ENCODE assay signal across 8 cellular contexts in genomic region chr10:63628526-63629362, GRCh38.
DNase-seq lines count a peak whose midpoint lies in the region; ATAC-seq and TF ChIP-seq lines count a peak whose summit lies in the region.

No MANE protein-coding gene starts in this region.

- H2AFZ ChIP-seq in SK-N-SH (ENCODE audit: low read depth), result peak overlapping the region; percentile 80

- POLR2A ChIA-PET in SK-N-SH (lab: Yijun Ruan, JAX), result interaction anchor here (0.7 to 4.9 kb wide), 17 partner anchors 12 to 462 kb away, joined by 3 to 94 read pairs (median 4); partner anchors contain the start of genes JMJD1C and REEP3

- H3K36me3 Mint-ChIP-seq in activated naive CD4-positive, alpha-beta T cell treated with anti-CD3 and anti-CD28 coated beads, Interleukin-2, amount 10 ng/mL, durations not matched to agents 7 days and 5 days, result no peaks in the 10 kb centered on the region

- H3K9me2 ChIP-seq in SK-N-SH, result no peaks in the 10 kb centered on the region

- H3K9ac ChIP-seq in SK-N-SH (peak overlapping the region; percentile 91), endocrine pancreas (ENCODE audit: control insufficient read depth, insufficient read depth, low read length) (no peak overlapping the region)

- H3K4me2 ChIP-seq in SK-N-SH, result peak overlapping the region; percentile 98

- peak; percentile 25 for DNase-seq in activated naive CD4-positive, alpha-beta T cell treated with anti-CD3 and anti-CD28 coated beads, Interleukin-2, amount 10 ng/mL, durations not matched to agents 7 days and 5 days
- no peak for DNase-seq in activated naive CD4-positive, alpha-beta T cell treated with Interleukin-2 at 50 U/mL for 16 hours
- DNase-seq in NCI-H1048 (lab: John Stamatoyannopoulos, UW) (peak; percentile 25), SK-N-SH (peak; percentile 67), medulla oblongata (ENCODE audit: extremely low spot score) (peak; percentile 90), thoracic aorta (ENCODE audit: low spot score) (peak; percentile 18)

- H4K20me1 ChIP-seq in SK-N-SH (ENCODE audit: insufficient read depth), result no peaks in the 10 kb centered on the region

- peaks cover 23 to 27% of the 10 kb centered on the region in 2 experiments for H3K4me1 ChIP-seq in SK-N-SH (ENCODE audit: control insufficient read depth in 1 of 2, insufficient read depth in 2 of 2, low read depth in 1 of 2, low read length in 1 of 2)
- H3K4me1 ChIP-seq in endocrine pancreas (ENCODE audit: control insufficient read depth, insufficient read depth, low read length), result peaks cover 19% of the 10 kb centered on the region
- H3K4me1 ChIP-seq in thoracic aorta (ENCODE audit: control insufficient read depth in 1 of 2, low read depth in 2 of 2), result peaks cover 7 to 25% of the 10 kb centered on the region in 2 donors

- H3K27ac Mint-ChIP-seq in activated naive CD4-positive, alpha-beta T cell treated with anti-CD3 and anti-CD28 coated beads, Interleukin-2, amount 10 ng/mL, durations not matched to agents 7 days and 5 days, result peak overlapping the region; percentile 88

- no peaks in the 10 kb centered on the region for H3K27me3 ChIP-seq in SK-N-SH (ENCODE audit: insufficient read depth)
- H3K27me3 ChIP-seq in endocrine pancreas (ENCODE audit: control insufficient read depth, insufficient read depth, low read length), result no peaks in the 10 kb centered on the region
- H3K27me3 ChIP-seq in thoracic aorta (replicated peaks; ENCODE audit: insufficient read depth), result no peaks in the 10 kb centered on the region

- CTCF ChIA-PET in activated naive CD4-positive, alpha-beta T cell treated with anti-CD3 and anti-CD28 coated beads, Interleukin-2, amount 10 ng/mL, durations not matched to agents 7 days and 5 days (lab: Charles Lee), result interaction anchor here (0.6 to 8.4 kb wide), 26 partner anchors 8 to 495 kb away, joined by 3 to 88 read pairs (median 4); partner anchors contain the start of gene REEP3
- CTCF ChIA-PET in SK-N-SH (lab: Yijun Ruan, JAX), result interaction anchor here (0.6 to 8.6 kb wide), 56 partner anchors 9 to 1191 kb away, joined by 3 to 213 read pairs (median 4); partner anchors contain the start of gene REEP3

- H3F3A ChIP-seq in SK-N-SH (replicated peaks; ENCODE audit: insufficient read depth), result peaks cover 32% of the 10 kb centered on the region

- peak overlapping the region; percentile 64 to 73 for H3K4me3 ChIP-seq in SK-N-SH (ENCODE audit: low read depth in 2 of 2, low read length in 1 of 2)
- peak overlapping the region; percentile 79 for H3K4me3 ChIP-seq in endocrine pancreas (ENCODE audit: control insufficient read depth, insufficient read depth, low read length)
- peak overlapping the region; percentile 90 for H3K4me3 ChIP-seq in thoracic aorta

- H3K4me1 Mint-ChIP-seq in activated naive CD4-positive, alpha-beta T cell treated with anti-CD3 and anti-CD28 coated beads, Interleukin-2, amount 10 ng/mL, durations not matched to agents 7 days and 5 days, result peaks cover 39% of the 10 kb centered on the region

- ATAC-seq in HG02610 (IDR thresholded peaks at IDR 0.05; ENCODE audit: unreplicated experiment), result peak; percentile 27
- no peak for ATAC-seq in thoracic aorta (ENCODE audit: insufficient number of reproducible peaks, low FRiP score, low read depth)

- peak in 1 of 2 experiments; percentile 77; a peak in 2 of 4 replicates for TF ChIP-seq EP300 in SK-N-SH (IDR thresholded peaks at IDR 0.05; ENCODE audit: borderline replicate concordance in 1 of 2, low read depth in 1 of 2, low read length in 1 of 2)

- no peaks in the 10 kb centered on the region for H3K79me2 ChIP-seq in SK-N-SH (ENCODE audit: insufficient read depth)

- WGBS in SK-N-SH (ENCODE audit: low lambda C conversion rate), result 11% methylated on average over 16 of the region's 16 CpGs

- H3K4me3 Mint-ChIP-seq in activated naive CD4-positive, alpha-beta T cell treated with anti-CD3 and anti-CD28 coated beads, Interleukin-2, amount 10 ng/mL, durations not matched to agents 7 days and 5 days, result peak overlapping the region; percentile 87

- H3K27ac ChIP-seq in SK-N-SH (ENCODE audit: low read depth in 2 of 2, low read length in 1 of 2) (peak overlapping the region; percentile 100), thoracic aorta (peak overlapping the region; percentile 89 to 96)

- no peaks in the 10 kb centered on the region for H3K9me3 Mint-ChIP-seq in activated naive CD4-positive, alpha-beta T cell treated with anti-CD3 and anti-CD28 coated beads, Interleukin-2, amount 10 ng/mL, durations not matched to agents 7 days and 5 days

- no peak for TF ChIP-seq CTCF in SK-N-SH (IDR thresholded peaks at IDR 0.05)
- no peak for TF ChIP-seq CTCF in thoracic aorta (IDR thresholded peaks at IDR 0.05)

- no peaks in the 10 kb centered on the region for H3K9me3 ChIP-seq in SK-N-SH
- H3K9me3 ChIP-seq in endocrine pancreas (ENCODE audit: control insufficient read depth, low read length), result no peaks in the 10 kb centered on the region
- no peaks in the 10 kb centered on the region for H3K9me3 ChIP-seq in thoracic aorta

- H3K27me3 Mint-ChIP-seq in activated naive CD4-positive, alpha-beta T cell treated with anti-CD3 and anti-CD28 coated beads, Interleukin-2, amount 10 ng/mL, durations not matched to agents 7 days and 5 days, result peaks cover 21% of the 10 kb centered on the region

- peak; percentile 34 for TF ChIP-seq RAD21 in SK-N-SH (IDR thresholded peaks at IDR 0.05; ENCODE audit: low read length)

- H3K36me3 ChIP-seq in SK-N-SH (replicated peaks in 1 of 2; ENCODE audit: control insufficient read depth in 1 of 2, insufficient read depth in 2 of 2, low read length in 1 of 2), result no peaks in the 10 kb centered on the region
- no peaks in the 10 kb centered on the region for H3K36me3 ChIP-seq in endocrine pancreas (ENCODE audit: control insufficient read depth, insufficient read depth, low read length)
- H3K36me3 ChIP-seq in thoracic aorta, result no peaks in the 10 kb centered on the region

TF ChIP-seq in SK-N-SH, 30 proteins besides CTCF, POLR2A, EP300 and RAD21 (continues in another document):
- 0 out of 2 replicates have a peak, but pooled peaks have one; percentile 24 for TF ChIP-seq PBX3 (IDR thresholded peaks at IDR 0.05)
- no peak for TF ChIP-seq MEF2A (IDR thresholded peaks at IDR 0.05; ENCODE audit: borderline replicate concordance, low read depth)
- no peak for TF ChIP-seq ZBTB33 (IDR thresholded peaks at IDR 0.05; ENCODE audit: borderline replicate concordance, low read depth)
- no peak for TF ChIP-seq EZH2phosphoT487 (IDR thresholded peaks at IDR 0.05; ENCODE audit: borderline replicate concordance, low read depth)
- TF ChIP-seq RCOR1 (IDR thresholded peaks at IDR 0.05; ENCODE audit: low read length), result peak; percentile 73; the same call in 1 of the 2 replicates
- peak; percentile 70; the same call in 1 of the 2 replicates for TF ChIP-seq USF1 (IDR thresholded peaks at IDR 0.05; ENCODE audit: borderline replicate concordance, low read depth)
- TF ChIP-seq CHD2 (IDR thresholded peaks at IDR 0.05; ENCODE audit: low read length, partially characterized antibody), result peak; percentile 38
- no peak for TF ChIP-seq JUND (IDR thresholded peaks at IDR 0.05)
- no peak for TF ChIP-seq SMC3 (IDR thresholded peaks at IDR 0.05; ENCODE audit: low read depth, low read length)
- TF ChIP-seq RXRA (IDR thresholded peaks at IDR 0.05; ENCODE audit: borderline replicate concordance, low read depth), result no peak
- TF ChIP-seq FOSL2 (IDR thresholded peaks at IDR 0.05; ENCODE audit: borderline replicate concordance, low read depth), result no peak
- TF ChIP-seq RFX5 (IDR thresholded peaks at IDR 0.05; ENCODE audit: low read length), result no peak; the same call in 1 of the 2 replicates
- TF ChIP-seq MXI1 (IDR thresholded peaks at IDR 0.05; ENCODE audit: low read depth, low read length), result peak; percentile 78
- no peak for TF ChIP-seq FOXM1 (IDR thresholded peaks at IDR 0.05; ENCODE audit: low read depth)
- TF ChIP-seq SIN3A (IDR thresholded peaks at IDR 0.05; ENCODE audit: borderline replicate concordance, low read depth, low read length), result 0 out of 2 replicates have a peak, but pooled peaks have one; percentile 42
- no peak for TF ChIP-seq TCF12 (IDR thresholded peaks at IDR 0.05)
- TF ChIP-seq TEAD4 (IDR thresholded peaks at IDR 0.05; ENCODE audit: borderline replicate concordance, insufficient read depth), result 0 out of 2 replicates have a peak, but pooled peaks have one; percentile 10
